ENCODE assay signal across 1 cellular context in the genomic region with DNA sequence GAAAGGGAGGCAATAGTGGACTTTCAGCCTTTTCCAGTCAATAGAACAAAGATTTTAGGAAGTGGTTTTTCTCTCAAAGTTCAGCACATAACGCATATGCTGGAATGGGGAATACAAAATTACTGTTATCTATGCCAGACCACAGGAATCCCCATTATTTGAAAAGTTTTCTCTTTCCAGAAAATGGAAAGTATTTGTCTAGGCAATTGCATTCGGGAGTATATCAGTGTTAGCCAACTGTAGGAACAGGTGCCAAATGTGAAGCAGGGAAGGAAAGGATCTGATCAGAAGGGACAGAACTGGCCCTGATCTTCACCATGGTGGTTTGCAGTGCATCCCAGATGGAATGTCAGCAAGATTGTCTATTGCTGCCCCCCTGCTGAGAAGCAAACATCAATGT.
TF ChIP-seq lines count a peak whose summit lies in the region.

No MANE protein-coding gene starts in this region.

TF ChIP-seq in SK-N-SH, 30 proteins besides CTCF, POLR2A, EP300 and RAD21 (continued from another document):
- TF ChIP-seq FOSL2 (IDR thresholded peaks at IDR 0.05; ENCODE audit: borderline replicate concordance, low read depth) (no peak), FOXJ3 (CRISPR knock-in tag; IDR thresholded peaks at IDR 0.05) (no peak), NRF1 (IDR thresholded peaks at IDR 0.05; ENCODE audit: low read depth, low read length) (no peak), RFX5 (IDR thresholded peaks at IDR 0.05; ENCODE audit: low read length) (no peak), RXRA (IDR thresholded peaks at IDR 0.05; ENCODE audit: borderline replicate concordance, low read depth) (no peak), JUND (IDR thresholded peaks at IDR 0.05) (no peak)
